16 cellular contexts compared by ENCODE assay signal in the genomic region with DNA sequence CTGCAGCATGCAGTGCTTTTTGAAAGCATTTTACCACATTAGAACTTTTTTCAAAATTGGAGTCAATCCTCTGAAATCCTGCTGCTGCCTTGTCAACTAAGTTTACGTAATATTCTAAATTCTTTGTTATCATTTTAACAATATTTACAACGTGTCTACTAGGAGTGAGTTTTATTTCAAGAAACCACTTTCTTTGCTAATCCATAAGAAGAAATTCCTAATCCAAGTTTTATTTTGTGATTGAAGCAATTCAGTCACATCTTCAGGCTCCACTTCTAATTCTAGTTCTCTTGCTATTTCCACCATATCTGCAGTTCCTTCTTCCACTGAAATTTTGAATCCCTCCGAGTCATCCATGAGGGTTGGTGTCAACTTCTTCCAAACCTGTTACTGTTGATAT. TPM values are rescaled to one million over a fixed set of nuclear protein-coding genes. Genes with fewer than 3 reads are reported as not detected.
DNase-seq lines count a peak whose midpoint lies in the region; TF ChIP-seq lines count a peak whose summit lies in the region.
"Had no signal": no experiment of that assay in that cellular context is flagged by ENCODE, and none has a peak within 500 bp of the region (broad histone marks: within the 10 kb centered on the region; RNA-seq: fewer than 3 reads in every experiment).

No MANE protein-coding gene starts in this region.

- H3K4me3 ChIP-seq in CD8-positive, alpha-beta memory T cell (ENCODE audit: low read length), result no peak overlapping the region
- H3K4me3 ChIP-seq: BLaER1 treated with 17β-estradiol and CSF1 and Interleukin-3, amounts not matched to agents 10 nM and 100 nM had no signal

- POLR2A ChIA-PET in CD8-positive, alpha-beta memory T cell (lab: Charles Lee), result no interaction called here

- H3K9me3 Mint-ChIP-seq in CD8-positive, alpha-beta memory T cell, result no peaks in the 10 kb centered on the region
- H3K9me3 Mint-ChIP-seq in Calu3 (ENCODE audit: low read depth, unreplicated experiment) (no peaks in the 10 kb centered on the region), progenitor cell of endocrine pancreas (ENCODE audit: low read depth) (no peaks in the 10 kb centered on the region)
- no peaks in the 10 kb centered on the region for H3K9me3 Mint-ChIP-seq in activated naive CD4-positive, alpha-beta T cell treated with anti-CD3 and anti-CD28 coated beads for 36 hours
- H3K9me3 Mint-ChIP-seq: CD4-positive, alpha-beta T cell; CD8-positive, alpha-beta T cell had no signal

- CTCF ChIA-PET in CD8-positive, alpha-beta memory T cell (lab: Charles Lee), result interaction anchor here (15.7 kb wide), 1 partner anchor 269 kb away, joined by 273 read pairs; no protein-coding TSS in a partner anchor
- CTCF ChIA-PET in Calu3 (lab: Charles Lee), result no interaction called here
- CTCF ChIA-PET in activated naive CD4-positive, alpha-beta T cell treated with anti-CD3 and anti-CD28 coated beads for 36 hours (lab: Charles Lee), result interaction anchor here (1.0 kb wide), 1 partner anchor 11 kb away, joined by 3 read pairs; no protein-coding TSS in a partner anchor

- H3K36me3 Mint-ChIP-seq in CD8-positive, alpha-beta memory T cell, result peaks cover 3 to 51% (median 5%) of the 10 kb centered on the region in 3 donors
- no peaks in the 10 kb centered on the region for H3K36me3 Mint-ChIP-seq in Calu3 (ENCODE audit: insufficient read depth, unreplicated experiment)
- peaks cover 24% of the 10 kb centered on the region for H3K36me3 Mint-ChIP-seq in progenitor cell of endocrine pancreas (ENCODE audit: insufficient read depth)
- peaks cover 23% of the 10 kb centered on the region for H3K36me3 Mint-ChIP-seq in activated naive CD4-positive, alpha-beta T cell treated with anti-CD3 and anti-CD28 coated beads for 36 hours (ENCODE audit: low read depth)

- BruUV-seq in Calu3 (replicated peaks; lab: Mats Ljungman, UMichigan), result no TSS peak

- TF ChIP-seq CTCF in Calu3 (IDR thresholded peaks at IDR 0.05; ENCODE audit: unreplicated experiment) (no peak), progenitor cell of endocrine pancreas (IDR thresholded peaks at IDR 0.05; ENCODE audit: unreplicated experiment) (no peak)

- no peak overlapping the region for H3K4me3 Mint-ChIP-seq in CD8-positive, alpha-beta memory T cell
- H3K4me3 Mint-ChIP-seq in Calu3 (ENCODE audit: low read depth, unreplicated experiment) (no peak overlapping the region), progenitor cell of endocrine pancreas (ENCODE audit: low read depth) (no peak overlapping the region)
- H3K4me3 Mint-ChIP-seq in activated naive CD4-positive, alpha-beta T cell treated with anti-CD3 and anti-CD28 coated beads for 36 hours, result no peak overlapping the region
- H3K4me3 Mint-ChIP-seq: B cell; CD4-positive, alpha-beta T cell; CD8-positive, alpha-beta T cell had no signal

- peaks cover 9 to 24% (median 19%) of the 10 kb centered on the region in 3 donors for H3K4me1 Mint-ChIP-seq in CD8-positive, alpha-beta memory T cell
- H3K4me1 Mint-ChIP-seq in Calu3 (ENCODE audit: low read depth, unreplicated experiment), result no peaks in the 10 kb centered on the region
- H3K4me1 Mint-ChIP-seq in progenitor cell of endocrine pancreas (ENCODE audit: low read depth), result peaks cover 1% of the 10 kb centered on the region
- H3K4me1 Mint-ChIP-seq in activated naive CD4-positive, alpha-beta T cell treated with anti-CD3 and anti-CD28 coated beads for 36 hours (ENCODE audit: low read depth), result peaks cover 7% of the 10 kb centered on the region
- H3K4me1 Mint-ChIP-seq: B cell had no signal

- intact Hi-C loops in Calu3 (cut with micrococcal nuclease; ENCODE audit: unreplicated experiment), result loop anchor here (10.0 kb wide), 1 partner anchor 147 kb away; a partner anchor contains a TSS
- intact Hi-C loops in activated naive CD4-positive, alpha-beta T cell treated with anti-CD3 and anti-CD28 coated beads for 36 hours (cut with micrococcal nuclease), result no loop called here

- H3K36me3 ChIP-seq in CD8-positive, alpha-beta memory T cell (ENCODE audit: insufficient read depth, low read length), result no peaks in the 10 kb centered on the region

- no peaks in the 10 kb centered on the region for H3K27me3 Mint-ChIP-seq in CD8-positive, alpha-beta memory T cell
- H3K27me3 Mint-ChIP-seq in Calu3 (ENCODE audit: unreplicated experiment) (no peaks in the 10 kb centered on the region), progenitor cell of endocrine pancreas (no peaks in the 10 kb centered on the region)
- H3K27me3 Mint-ChIP-seq in activated naive CD4-positive, alpha-beta T cell treated with anti-CD3 and anti-CD28 coated beads for 36 hours (ENCODE audit: low read depth), result no peaks in the 10 kb centered on the region
- H3K27me3 Mint-ChIP-seq: B cell; CD4-positive, alpha-beta T cell had no signal

- H3K27ac Mint-ChIP-seq in CD8-positive, alpha-beta memory T cell, result peak overlapping the region in 5 of 8 donors; percentile 15 to 54 (median 37)
- H3K27ac Mint-ChIP-seq in Calu3 (ENCODE audit: unreplicated experiment) (peak overlapping the region; percentile 10), progenitor cell of endocrine pancreas (peak overlapping the region; percentile 1)
- H3K27ac Mint-ChIP-seq in activated naive CD4-positive, alpha-beta T cell treated with anti-CD3 and anti-CD28 coated beads for 36 hours, result no peak overlapping the region
- H3K27ac Mint-ChIP-seq: B cell; CD4-positive, alpha-beta T cell; CD8-positive, alpha-beta T cell had no signal

- no peaks in the 10 kb centered on the region for H3K27me3 ChIP-seq in CD8-positive, alpha-beta memory T cell (ENCODE audit: insufficient read depth, low read length, poor library complexity, severe bottlenecking)
- H3K27me3 ChIP-seq: BLaER1 treated with 17β-estradiol and CSF1 and Interleukin-3, amounts not matched to agents 10 nM and 100 nM had no signal

- no peaks in the 10 kb centered on the region for H3K9me3 ChIP-seq in CD8-positive, alpha-beta memory T cell (ENCODE audit: low read length)

- no peak for DNase-seq in CD8-positive, alpha-beta memory T cell
- DNase-seq in Calu3, result no peak
- DNase-seq in progenitor cell of endocrine pancreas (ENCODE audit: low spot score, unreplicated experiment), result no peak
- DNase-seq in activated CD8-positive, alpha-beta memory T cell treated with anti-CD3 and anti-CD28 coated beads, Interleukin-2, amount 50 U/mL, for 4 hours, result no peak
- DNase-seq in activated naive CD4-positive, alpha-beta T cell treated with anti-CD3 and anti-CD28 coated beads for 36 hours, result no peak
- DNase-seq: 8988T; ACHN; AML-193; CD4-positive, alpha-beta T cell; CD8-positive, alpha-beta T cell; COR-L47; DMS79 treated with DMSO at 0.1 percent for 48 hours; GF-D8 had no signal

- H3K27ac ChIP-seq in CD8-positive, alpha-beta memory T cell (ENCODE audit: low read depth, low read length), result no peak overlapping the region
- H3K27ac ChIP-seq: BLaER1 treated with 17β-estradiol and CSF1 and Interleukin-3, amounts not matched to agents 10 nM and 100 nM; C4-2B had no signal

- H3K4me1 ChIP-seq in CD8-positive, alpha-beta memory T cell (ENCODE audit: insufficient read depth, low read length), result no peaks in the 10 kb centered on the region
- H3K4me1 ChIP-seq: BLaER1 treated with 17β-estradiol and CSF1 and Interleukin-3, amounts not matched to agents 10 nM and 100 nM had no signal

RNA-seq across cellular contexts. Expression of a gene that starts 25.4 kb away (rescaled TPM):
- total RNA-seq in CD8-positive, alpha-beta memory T cell, result 10 to 100 TPM; 36.2 to 39.9 TPM
- 59.2 TPM for polyA plus RNA-seq in CD8-positive, alpha-beta memory T cell
- total RNA-seq in Calu3 (2022) (22.5 and 25.2 TPM in 2 replicates), progenitor cell of endocrine pancreas (40.2 and 50.9 TPM in 2 replicates)
- 10 to 100 TPM; 37.9 to 40.8 TPM for total RNA-seq in activated naive CD4-positive, alpha-beta T cell treated with anti-CD3 and anti-CD28 coated beads for 36 hours

RNA-seq across cellular contexts. Expression of a gene that starts 25.9 kb away (rescaled TPM):
- 10 to 100 TPM; 46.9 to 48.1 TPM for total RNA-seq in CD8-positive, alpha-beta memory T cell
- polyA plus RNA-seq in CD8-positive, alpha-beta memory T cell, result 78.6 TPM
- total RNA-seq in Calu3 (2022), result 11.3 and 15.8 TPM in 2 replicates
- total RNA-seq in progenitor cell of endocrine pancreas, result 39.9 and 47.1 TPM in 2 replicates
- total RNA-seq in activated naive CD4-positive, alpha-beta T cell treated with anti-CD3 and anti-CD28 coated beads for 36 hours, result 10 to 100 TPM; 44.5 to 47.5 TPM
